Comparison of ENCODE assay signal across 15 cellular contexts in genomic region chr11:6904804-6905203, GRCh38. TPM values are rescaled to one million over a fixed set of nuclear protein-coding genes. Genes with fewer than 3 reads are reported as not detected.
"Had no signal": no experiment of that assay in that cellular context is flagged by ENCODE, and none has a peak within 500 bp of the region (broad histone marks: within the 10 kb centered on the region; RNA-seq: fewer than 3 reads in every experiment).

No MANE protein-coding gene starts in this region.

RNA-seq across cellular contexts. Expression of gene OR2D2, which starts 12.5 kb away (rescaled TPM):
- total RNA-seq: activated CD4-positive, alpha-beta memory T cell treated with anti-CD3 and anti-CD28 coated beads, Interleukin-2, amount 10 ng/mL, durations not matched to agents 7 days and 5 days; activated CD4-positive, alpha-beta T cell treated with anti-CD3 and anti-CD28 coated beads, Interleukin-2, amount 10 ng/mL, durations not matched to agents 7 days and 5 days; activated CD8-positive, alpha-beta T cell treated with anti-CD3 and anti-CD28 coated beads, Interleukin-2, amount 10 ng/mL, durations not matched to agents 7 days and 5 days; activated naive CD8-positive, alpha-beta T cell treated with anti-CD3 and anti-CD28 coated beads, Interleukin-2, amount 10 ng/mL, durations not matched to agents 7 days and 5 days; ascending aorta; bronchial epithelial cell; cardiac muscle cell; T-cell; T-helper 17 cell; T-helper 2 cell treated with Interferon-gamma antibody and Interleukin-4, amounts not matched to agents 100 ng/mL and 5 ng/mL, for 36 hours had no signal

RNA-seq across cellular contexts. Expression of gene OR2D3, which starts 16.0 kb away (rescaled TPM):
- total RNA-seq: activated CD4-positive, alpha-beta memory T cell treated with anti-CD3 and anti-CD28 coated beads, Interleukin-2, amount 10 ng/mL, durations not matched to agents 7 days and 5 days; activated CD4-positive, alpha-beta T cell treated with anti-CD3 and anti-CD28 coated beads for 36 hours; activated CD4-positive, alpha-beta T cell treated with anti-CD3 and anti-CD28 coated beads, Interleukin-2, amount 10 ng/mL, durations not matched to agents 7 days and 5 days; activated CD8-positive, alpha-beta memory T cell treated with anti-CD3 and anti-CD28 coated beads, Interleukin-2, amount 10 ng/mL, durations not matched to agents 7 days and 5 days; activated CD8-positive, alpha-beta T cell treated with anti-CD3 and anti-CD28 coated beads, Interleukin-2, amount 10 ng/mL, durations not matched to agents 7 days and 5 days; activated naive CD8-positive, alpha-beta T cell treated with anti-CD3 and anti-CD28 coated beads, Interleukin-2, amount 10 ng/mL, durations not matched to agents 7 days and 5 days; activated T-helper 2 cell treated with anti-CD3 and anti-CD28 coated beads, Interferon-gamma antibody, Interleukin-2, Interleukin-4, amounts not matched to agents 10 μg/mL and 5 μg/mL and 100 μg/mL, durations not matched to agents 14 hours and 24 hours and 36 hours; ascending aorta; bronchial epithelial cell; cardiac muscle cell; T-cell; T-helper 1 cell treated with Interleukin-12 subunit alpha and Interleukin-12 subunit beta and Interleukin-4 antibody, amounts not matched to agents 30 ng/mL and 1 ng/mL, for 36 hours; T-helper 17 cell; T-helper 2 cell treated with Interferon-gamma antibody and Interleukin-4, amounts not matched to agents 100 ng/mL and 5 ng/mL, for 36 hours; WTC11 had no signal

RNA-seq across cellular contexts. Expression of gene ZNF215, which starts 21.4 kb away (rescaled TPM):
- total RNA-seq: ascending aorta, T-helper 17 cell had no signal

RNA-seq across cellular contexts. Expression of gene OR10A4, which starts 28.4 kb away (rescaled TPM):
- total RNA-seq: activated CD4-positive, alpha-beta memory T cell treated with anti-CD3 and anti-CD28 coated beads, Interleukin-2, amount 10 ng/mL, durations not matched to agents 7 days and 5 days; activated CD4-positive, alpha-beta T cell treated with anti-CD3 and anti-CD28 coated beads for 36 hours; activated CD4-positive, alpha-beta T cell treated with anti-CD3 and anti-CD28 coated beads, Interleukin-2, amount 10 ng/mL, durations not matched to agents 7 days and 5 days; activated CD8-positive, alpha-beta memory T cell treated with anti-CD3 and anti-CD28 coated beads, Interleukin-2, amount 10 ng/mL, durations not matched to agents 7 days and 5 days; activated CD8-positive, alpha-beta T cell treated with anti-CD3 and anti-CD28 coated beads, Interleukin-2, amount 10 ng/mL, durations not matched to agents 7 days and 5 days; activated naive CD8-positive, alpha-beta T cell treated with anti-CD3 and anti-CD28 coated beads, Interleukin-2, amount 10 ng/mL, durations not matched to agents 7 days and 5 days; activated T-helper 2 cell treated with anti-CD3 and anti-CD28 coated beads, Interferon-gamma antibody, Interleukin-2, Interleukin-4, amounts not matched to agents 10 μg/mL and 5 μg/mL and 100 μg/mL, durations not matched to agents 14 hours and 24 hours and 36 hours; ascending aorta; bronchial epithelial cell; cardiac muscle cell; T-cell; T-helper 1 cell treated with Interleukin-12 subunit alpha and Interleukin-12 subunit beta and Interleukin-4 antibody, amounts not matched to agents 30 ng/mL and 1 ng/mL, for 36 hours; T-helper 17 cell; T-helper 2 cell treated with Interferon-gamma antibody and Interleukin-4, amounts not matched to agents 100 ng/mL and 5 ng/mL, for 36 hours; WTC11 had no signal

RNA-seq across cellular contexts. Expression of gene OR10A2, which starts 41.9 kb away (rescaled TPM):
- total RNA-seq: activated CD4-positive, alpha-beta memory T cell treated with anti-CD3 and anti-CD28 coated beads, Interleukin-2, amount 10 ng/mL, durations not matched to agents 7 days and 5 days; activated CD4-positive, alpha-beta T cell treated with anti-CD3 and anti-CD28 coated beads for 36 hours; activated CD4-positive, alpha-beta T cell treated with anti-CD3 and anti-CD28 coated beads, Interleukin-2, amount 10 ng/mL, durations not matched to agents 7 days and 5 days; activated CD8-positive, alpha-beta memory T cell treated with anti-CD3 and anti-CD28 coated beads, Interleukin-2, amount 10 ng/mL, durations not matched to agents 7 days and 5 days; activated CD8-positive, alpha-beta T cell treated with anti-CD3 and anti-CD28 coated beads, Interleukin-2, amount 10 ng/mL, durations not matched to agents 7 days and 5 days; activated naive CD8-positive, alpha-beta T cell treated with anti-CD3 and anti-CD28 coated beads, Interleukin-2, amount 10 ng/mL, durations not matched to agents 7 days and 5 days; ascending aorta; bronchial epithelial cell; cardiac muscle cell; T-cell; T-helper 1 cell treated with Interleukin-12 subunit alpha and Interleukin-12 subunit beta and Interleukin-4 antibody, amounts not matched to agents 30 ng/mL and 1 ng/mL, for 36 hours; T-helper 17 cell; T-helper 2 cell treated with Interferon-gamma antibody and Interleukin-4, amounts not matched to agents 100 ng/mL and 5 ng/mL, for 36 hours; WTC11 had no signal
